Comparison of ENCODE assay signal across 14 cellular contexts in the genomic region with DNA sequence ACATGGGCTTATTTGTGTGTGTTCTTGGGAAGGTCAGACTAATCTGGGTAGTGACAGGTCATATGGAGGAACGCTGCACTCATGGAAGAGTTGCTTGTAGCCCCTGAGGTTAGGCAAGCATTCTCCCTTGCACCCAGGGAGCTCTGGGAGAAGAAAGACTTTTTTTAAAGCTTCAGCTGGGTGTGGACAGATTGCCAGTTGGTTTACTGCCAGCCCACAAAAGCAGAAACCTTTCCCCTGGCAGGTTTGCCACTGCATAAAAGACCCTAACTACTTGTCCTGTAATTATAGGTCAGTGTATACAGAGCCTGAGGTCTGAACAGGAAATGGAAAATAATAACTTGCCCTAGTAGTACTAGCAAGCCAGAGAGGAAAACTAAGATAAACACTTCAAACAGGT. TPM values are rescaled to one million over a fixed set of nuclear protein-coding genes. Genes with fewer than 3 reads are reported as not detected.
A peak's percentile ranks its signal among the peaks of the same experiment; 100 is the strongest.
DNase-seq lines count a peak whose midpoint lies in the region; ATAC-seq and TF ChIP-seq lines count a peak whose summit lies in the region.
"Had no signal": no experiment of that assay in that cellular context is flagged by ENCODE, and none has a peak within 500 bp of the region (broad histone marks: within the 10 kb centered on the region; RNA-seq: fewer than 3 reads in every experiment).

No MANE protein-coding gene starts in this region.

- in situ Hi-C loops in transverse colon (cut with MboI; ENCODE audit: low pct_ligation_motif_present in 1 of 4, low pct_unique_long_range_greater_than_20kb in 1 of 4, low sequenced_read_pairs in 3 of 4): no loop called here

- DNase-seq in NCI-H510A treated with DMSO at 0.1 percent for 48 hours (lab: John Stamatoyannopoulos, UW) (peak; percentile 35), NCI-H510A (lab: John Stamatoyannopoulos, UW) (no peak), NCI-H1105 treated with DMSO at 0.1 percent for 48 hours (lab: John Stamatoyannopoulos, UW) (peak; percentile 88), transverse colon (peak; percentile 48), COLO829 (ENCODE audit: low spot score) (no peak)
- no peak for DNase-seq in activated CD8-positive, alpha-beta T cell treated with anti-CD3 and anti-CD28 coated beads for 36 hours
- DNase-seq: midbrain; NCI-H446 treated with DMSO at 0.1 percent for 48 hours; SIG-M5; stimulated activated CD4-positive, alpha-beta T cell treated with anti-CD3 and anti-CD28 coated beads, Interleukin-4, amount 100 ng/mL, for 1 hour had no signal

- intact Hi-C loops in activated CD8-positive, alpha-beta T cell treated with anti-CD3 and anti-CD28 coated beads for 36 hours (cut with micrococcal nuclease): no loop called here
- intact Hi-C loops in transverse colon (cut with DNase I; ENCODE audit: low total_unique reads): no loop called here

- peak overlapping the region; percentile 47 to 72 (median 66) for H3K27ac ChIP-seq in transverse colon
- H3K27ac ChIP-seq: cardiac muscle cell had no signal

- H3K4me1 Mint-ChIP-seq in activated CD8-positive, alpha-beta T cell treated with anti-CD3 and anti-CD28 coated beads for 36 hours (ENCODE audit: low read depth): peaks cover 19% of the 10 kb centered on the region

- H3K4me3 ChIP-seq in transverse colon: no peak overlapping the region
- H3K4me3 ChIP-seq: cardiac muscle cell had no signal

- no peak for TF ChIP-seq EP300 in transverse colon (IDR thresholded peaks at IDR 0.05; ENCODE audit: low read depth)

- peaks cover 4% of the 10 kb centered on the region for H3K9me3 Mint-ChIP-seq in activated CD8-positive, alpha-beta T cell treated with anti-CD3 and anti-CD28 coated beads for 36 hours
- H3K9me3 Mint-ChIP-seq: WTC11 had no signal

- no peaks in the 10 kb centered on the region for H3K9me3 ChIP-seq in transverse colon

- H3K27me3 Mint-ChIP-seq in activated CD8-positive, alpha-beta T cell treated with anti-CD3 and anti-CD28 coated beads for 36 hours: no peaks in the 10 kb centered on the region

- POLR2A ChIA-PET in activated CD8-positive, alpha-beta T cell treated with anti-CD3 and anti-CD28 coated beads for 36 hours (lab: Charles Lee): no interaction called here

- peaks cover 0 to 32% (median 20%) of the 10 kb centered on the region in 4 donors for H3K4me1 ChIP-seq in transverse colon

- no peaks in the 10 kb centered on the region for H3K27me3 ChIP-seq in transverse colon
- H3K27me3 ChIP-seq: cardiac muscle cell had no signal

- peak; percentile 35 for ATAC-seq in activated CD8-positive, alpha-beta T cell treated with anti-CD3 and anti-CD28 coated beads for 36 hours
- ATAC-seq in GM21723 (IDR thresholded peaks at IDR 0.05; ENCODE audit: unreplicated experiment) (no peak), HG03025 (IDR thresholded peaks at IDR 0.05; ENCODE audit: low FRiP score, unreplicated experiment) (no peak)
- ATAC-seq: WTC11 had no signal

- no peaks in the 10 kb centered on the region for H3K36me3 ChIP-seq in transverse colon
- H3K36me3 ChIP-seq: cardiac muscle cell had no signal

- peak overlapping the region; percentile 17 for H3K27ac Mint-ChIP-seq in activated CD8-positive, alpha-beta T cell treated with anti-CD3 and anti-CD28 coated beads for 36 hours
- H3K27ac Mint-ChIP-seq: WTC11 had no signal

- 29 to 40% methylated on average over 1 of the region's 1 CpG for WGBS in transverse colon (ENCODE audit: low coverage in 1 of 2), 2 donors

- no peak for TF ChIP-seq CTCF in activated CD8-positive, alpha-beta T cell treated with anti-CD3 and anti-CD28 coated beads for 36 hours (IDR thresholded peaks at IDR 0.05)
- no peak for TF ChIP-seq CTCF in transverse colon (IDR thresholded peaks at IDR 0.05)

- CTCF ChIA-PET in activated CD8-positive, alpha-beta T cell treated with anti-CD3 and anti-CD28 coated beads for 36 hours (lab: Charles Lee): interaction anchor here (0.8 to 1.0 kb wide), 2 partner anchors 17 to 86 kb away, joined by 3 read pairs; no protein-coding TSS in a partner anchor

- TF ChIP-seq POLR2A in transverse colon (IDR thresholded peaks at IDR 0.05): no peak

- H3K4me3 Mint-ChIP-seq in activated CD8-positive, alpha-beta T cell treated with anti-CD3 and anti-CD28 coated beads for 36 hours: no peak overlapping the region
- H3K4me3 Mint-ChIP-seq: WTC11 had no signal

- H3K36me3 Mint-ChIP-seq in activated CD8-positive, alpha-beta T cell treated with anti-CD3 and anti-CD28 coated beads for 36 hours (ENCODE audit: low read depth): no peaks in the 10 kb centered on the region
- H3K36me3 Mint-ChIP-seq: WTC11 had no signal

RNA-seq across cellular contexts. Expression of gene NFKB1, which starts 7.4 kb away (rescaled TPM):
- total RNA-seq in activated CD8-positive, alpha-beta T cell treated with anti-CD3 and anti-CD28 coated beads for 36 hours: 100 to 1,000 TPM; 224 to 230 TPM
- total RNA-seq in transverse colon: 10 to 100 TPM; 20.9 to 35.8 (median 25.2) TPM

Comparison
In these comparisons a context has a peak if more than half of its experiments do, and no peak if none do; other contexts are left out.
1. DNase-seq: peak in NCI-H510A treated with DMSO at 0.1 percent for 48 hours (single experiment), NCI-H1105 treated with DMSO at 0.1 percent for 48 hours (single experiment) and transverse colon (single experiment); none in NCI-H510A (single experiment), activated CD8-positive, alpha-beta T cell treated with anti-CD3 and anti-CD28 coated beads for 36 hours (single experiment) and COLO829 (single experiment).
2. RNA of gene NFKB1, which starts 7.4 kb away (total RNA-seq): 224 to 230 TPM in activated CD8-positive, alpha-beta T cell treated with anti-CD3 and anti-CD28 coated beads for 36 hours; 20.9 to 35.8 TPM in transverse colon; every median in the first group is over 4 times any median in the second.